8 cellular contexts compared by ENCODE assay signal in the genomic region with DNA sequence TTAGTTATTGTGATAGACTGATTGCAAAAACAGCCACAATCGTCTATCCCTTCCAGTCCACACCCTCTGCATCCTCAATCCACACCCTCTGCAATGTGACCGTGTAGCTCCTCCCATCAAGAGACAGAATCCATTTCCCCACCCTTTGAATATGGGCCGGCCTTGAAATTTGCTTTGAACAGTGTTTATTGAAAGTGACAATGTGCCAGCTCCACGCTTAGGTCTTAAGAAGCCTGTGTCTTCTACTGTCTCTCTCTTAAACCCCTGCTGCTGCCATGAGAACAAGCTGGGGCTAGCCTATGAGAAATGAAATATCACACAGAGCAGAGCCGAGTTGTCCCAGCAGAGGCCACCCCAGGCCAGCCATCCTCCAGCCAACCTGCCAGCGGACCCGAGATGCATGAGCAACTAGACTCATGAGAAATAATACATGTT. TPM values are rescaled to one million over a fixed set of nuclear protein-coding genes. Genes with fewer than 3 reads are reported as not detected.
DNase-seq lines count a peak whose midpoint lies in the region; ATAC-seq and TF ChIP-seq lines count a peak whose summit lies in the region.

No MANE protein-coding gene starts in this region.

- peaks cover 1% of the 10 kb centered on the region for H3K27me3 Mint-ChIP-seq in activated T-helper 1 cell treated with anti-CD3 and anti-CD28 coated beads, Interleukin-12 subunit alpha, Interleukin-12 subunit beta, Interleukin-2, Interleukin-4 antibody, amounts not matched to agents 30 ng/mL and 10 ng/mL and 1 ng/mL, durations not matched to agents 14 hours and 24 hours and 36 hours (ENCODE audit: insufficient read depth)

- H3K27me3 ChIP-seq in right atrium auricular region (no peaks in the 10 kb centered on the region), thoracic aorta (replicated peaks; ENCODE audit: insufficient read depth) (no peaks in the 10 kb centered on the region)

- ATAC-seq in activated naive CD4-positive, alpha-beta T cell treated with anti-CD3 and anti-CD28 coated beads, Interleukin-2, amount 50 U/mL, for 72 hours, result no peak
- ATAC-seq in thoracic aorta (ENCODE audit: insufficient number of reproducible peaks, low FRiP score, low read depth) (peak; percentile 46), HG03378 (IDR thresholded peaks at IDR 0.05; ENCODE audit: unreplicated experiment) (no peak)

- H3K4me1 ChIP-seq in right atrium auricular region, result peaks cover 0 to 75% of the 10 kb centered on the region in 2 donors
- H3K4me1 ChIP-seq in thoracic aorta (ENCODE audit: control insufficient read depth in 1 of 2, low read depth in 2 of 2), result peaks cover 52 to 93% of the 10 kb centered on the region in 2 donors

- TF ChIP-seq CTCF in right atrium auricular region (IDR thresholded peaks at IDR 0.05) (peak; percentile 25 to 71), thoracic aorta (IDR thresholded peaks at IDR 0.05) (peak; percentile 48)

- H3K27ac ChIP-seq in right atrium auricular region (peak overlapping the region; percentile 83 to 89), thoracic aorta (peak overlapping the region; percentile 99)

- intact Hi-C loops in activated T-helper 1 cell treated with anti-CD3 and anti-CD28 coated beads, Interleukin-12 subunit alpha, Interleukin-12 subunit beta, Interleukin-2, Interleukin-4 antibody, amounts not matched to agents 30 ng/mL and 10 ng/mL and 1 ng/mL, durations not matched to agents 14 hours and 24 hours and 36 hours (cut with micrococcal nuclease), result no loop called here

- H3K4me1 Mint-ChIP-seq in activated T-helper 1 cell treated with anti-CD3 and anti-CD28 coated beads, Interleukin-12 subunit alpha, Interleukin-12 subunit beta, Interleukin-2, Interleukin-4 antibody, amounts not matched to agents 30 ng/mL and 10 ng/mL and 1 ng/mL, durations not matched to agents 14 hours and 24 hours and 36 hours (ENCODE audit: low read depth), result peaks cover 75% of the 10 kb centered on the region

- DNase-seq in activated naive CD4-positive, alpha-beta T cell treated with anti-CD3 and anti-CD28 coated beads, Interleukin-2, amount 50 U/mL, for 72 hours (ENCODE audit: low spot score in 2 of 2), result no peak
- DNase-seq in activated naive CD4-positive, alpha-beta T cell treated with Interleukin-2 at 50 U/mL for 16 hours, result no peak
- no peak for DNase-seq in activated T-helper 1 cell treated with anti-CD3 and anti-CD28 coated beads, Interleukin-12 subunit alpha, Interleukin-12 subunit beta, Interleukin-2, Interleukin-4 antibody, amounts not matched to agents 30 ng/mL and 10 ng/mL and 1 ng/mL, durations not matched to agents 14 hours and 24 hours and 36 hours (ENCODE audit: low spot score)
- DNase-seq in right atrium auricular region (ENCODE audit: low spot score) (peak; percentile 83), thoracic aorta (ENCODE audit: low spot score) (peak; percentile 31), NCI-H128 (lab: John Stamatoyannopoulos, UW; ENCODE audit: unreplicated experiment) (no peak)
- no peak for DNase-seq in stimulated activated CD4-positive, alpha-beta T cell treated with anti-CD3 and anti-CD28 coated beads, Interleukin-12 subunit alpha, Interleukin-12 subunit beta, amount 100 ng/mL, for 4 hours

- H3K36me3 Mint-ChIP-seq in activated naive CD4-positive, alpha-beta T cell treated with anti-CD3 and anti-CD28 coated beads, Interleukin-2, amount 50 U/mL, for 72 hours, result peaks cover 0 to 6% of the 10 kb centered on the region in 2 donors
- H3K36me3 Mint-ChIP-seq in activated T-helper 1 cell treated with anti-CD3 and anti-CD28 coated beads, Interleukin-12 subunit alpha, Interleukin-12 subunit beta, Interleukin-2, Interleukin-4 antibody, amounts not matched to agents 30 ng/mL and 10 ng/mL and 1 ng/mL, durations not matched to agents 14 hours and 24 hours and 36 hours (ENCODE audit: low read depth), result peaks cover 4% of the 10 kb centered on the region

- H3K36me3 ChIP-seq in right atrium auricular region (no peaks in the 10 kb centered on the region), thoracic aorta (no peaks in the 10 kb centered on the region)

- H3K9me3 ChIP-seq in right atrium auricular region, result no peaks in the 10 kb centered on the region
- no peaks in the 10 kb centered on the region for H3K9me3 ChIP-seq in thoracic aorta

- H3K9me3 Mint-ChIP-seq in activated naive CD4-positive, alpha-beta T cell treated with anti-CD3 and anti-CD28 coated beads, Interleukin-2, amount 50 U/mL, for 72 hours, result peaks cover 0 to 3% of the 10 kb centered on the region in 2 donors
- no peaks in the 10 kb centered on the region for H3K9me3 Mint-ChIP-seq in activated T-helper 1 cell treated with anti-CD3 and anti-CD28 coated beads, Interleukin-12 subunit alpha, Interleukin-12 subunit beta, Interleukin-2, Interleukin-4 antibody, amounts not matched to agents 30 ng/mL and 10 ng/mL and 1 ng/mL, durations not matched to agents 14 hours and 24 hours and 36 hours

- peak overlapping the region; percentile 58 for H3K4me3 Mint-ChIP-seq in activated T-helper 1 cell treated with anti-CD3 and anti-CD28 coated beads, Interleukin-12 subunit alpha, Interleukin-12 subunit beta, Interleukin-2, Interleukin-4 antibody, amounts not matched to agents 30 ng/mL and 10 ng/mL and 1 ng/mL, durations not matched to agents 14 hours and 24 hours and 36 hours

- H3K4me3 ChIP-seq in right atrium auricular region, result no peak overlapping the region
- H3K4me3 ChIP-seq in thoracic aorta, result peak overlapping the region; percentile 77

- H3K27ac Mint-ChIP-seq in activated naive CD4-positive, alpha-beta T cell treated with anti-CD3 and anti-CD28 coated beads, Interleukin-2, amount 50 U/mL, for 72 hours, result peak overlapping the region; percentile 16 to 59
- peak overlapping the region; percentile 85 for H3K27ac Mint-ChIP-seq in activated T-helper 1 cell treated with anti-CD3 and anti-CD28 coated beads, Interleukin-12 subunit alpha, Interleukin-12 subunit beta, Interleukin-2, Interleukin-4 antibody, amounts not matched to agents 30 ng/mL and 10 ng/mL and 1 ng/mL, durations not matched to agents 14 hours and 24 hours and 36 hours

RNA-seq across cellular contexts. Expression of a gene that starts 22.3 kb away (rescaled TPM):
- total RNA-seq in activated naive CD4-positive, alpha-beta T cell treated with anti-CD3 and anti-CD28 coated beads, Interleukin-2, amount 50 U/mL, for 72 hours, result 100 to 1,000 TPM in 1 of 2 donors, 10 to 100 TPM in 1; 60.8 to 124 TPM
- total RNA-seq in activated T-helper 1 cell treated with anti-CD3 and anti-CD28 coated beads, Interleukin-12 subunit alpha, Interleukin-12 subunit beta, Interleukin-2, Interleukin-4 antibody, amounts not matched to agents 30 ng/mL and 10 ng/mL and 1 ng/mL, durations not matched to agents 14 hours and 24 hours and 36 hours, result 595 and 619 TPM in 2 replicates
- 10 to 100 TPM; 77.6 to 84.5 TPM for total RNA-seq in right atrium auricular region
- total RNA-seq in thoracic aorta, result 100 to 1,000 TPM; 791 to 989 TPM

Comparison
In these comparisons a context has a peak if more than half of its experiments do, and no peak if none do; other contexts are left out.
1. DNase-seq: peak in right atrium auricular region (single experiment) and thoracic aorta (single experiment); none in activated naive CD4-positive, alpha-beta T cell treated with anti-CD3 and anti-CD28 coated beads, Interleukin-2, amount 50 U/mL, for 72 hours (0 of 2), activated naive CD4-positive, alpha-beta T cell treated with Interleukin-2 at 50 U/mL for 16 hours (single experiment), activated T-helper 1 cell treated with anti-CD3 and anti-CD28 coated beads, Interleukin-12 subunit alpha, Interleukin-12 subunit beta, Interleukin-2, Interleukin-4 antibody, amounts not matched to agents 30 ng/mL and 10 ng/mL and 1 ng/mL, durations not matched to agents 14 hours and 24 hours and 36 hours (single experiment), NCI-H128 (single experiment) and stimulated activated CD4-positive, alpha-beta T cell treated with anti-CD3 and anti-CD28 coated beads, Interleukin-12 subunit alpha, Interleukin-12 subunit beta, amount 100 ng/mL, for 4 hours (single experiment).